Comparison of ENCODE assay signal across 36 cellular contexts in the genomic region with DNA sequence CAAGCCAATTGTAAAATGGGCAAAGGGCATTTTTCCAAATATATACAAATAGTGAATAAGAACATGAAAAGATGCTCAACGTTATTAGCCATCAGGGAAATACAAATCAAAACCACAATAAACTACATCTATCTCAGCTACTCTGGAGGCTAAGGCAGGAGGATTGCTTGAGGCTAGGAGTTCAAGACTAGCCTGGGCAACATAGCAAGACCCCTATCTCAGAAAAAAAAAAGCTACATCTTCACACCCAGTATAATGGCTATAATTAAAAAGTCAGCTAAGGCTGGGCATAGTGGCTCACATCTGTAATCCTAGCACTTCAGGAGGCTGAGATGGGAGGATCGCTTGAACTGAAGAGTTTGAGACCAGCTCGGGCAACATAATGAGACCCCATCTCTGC. TPM values are rescaled to one million over a fixed set of nuclear protein-coding genes. Genes with fewer than 3 reads are reported as not detected.
DNase-seq lines count a peak whose midpoint lies in the region; ATAC-seq, FAIRE-seq and TF ChIP-seq lines count a peak whose summit lies in the region.
"Had no signal": no experiment of that assay in that cellular context is flagged by ENCODE, and none has a peak within 500 bp of the region (broad histone marks: within the 10 kb centered on the region; RNA-seq: fewer than 3 reads in every experiment).

No MANE protein-coding gene starts in this region.

- H3K9me3 ChIP-seq in HepG2 (ENCODE audit: low read length) (no peaks in the 10 kb centered on the region), right lobe of liver (no peaks in the 10 kb centered on the region), K562 (replicated peaks; ENCODE audit: control insufficient read depth, insufficient read depth, low read depth, low read length) (no peaks in the 10 kb centered on the region)
- H3K9me3 ChIP-seq: A549; BE2C; BLaER1; BLaER1 treated with 17β-estradiol and CSF1 and Interleukin-3, amounts not matched to agents 10 nM and 100 nM; Caco-2 had no signal

- in situ Hi-C loops in HepG2 (cut with HindIII; ENCODE audit: extremely low pct_ligation_motif_present, low pct_unique_long_range_greater_than_20kb): no loop called here
- in situ Hi-C loops in K562 (cut with MboI): no loop called here

- FAIRE-seq in HepG2 (lab: Jason Lieb, UNC) (no peak), K562 (lab: Jason Lieb, UNC) (no peak)
- FAIRE-seq: A549, D721Med had no signal

- intact Hi-C loops in HepG2 (cut with micrococcal nuclease; ENCODE audit: unreplicated experiment) (no loop called here), right lobe of liver (cut with DNase I) (no loop called here), K562 (cut with micrococcal nuclease) (no loop called here)

- ATAC-seq in HepG2 (no peak), right lobe of liver (no peak), K562 (no peak)
- ATAC-seq: A549; CD8-positive, alpha-beta T cell had no signal

- H3K9ac ChIP-seq in HepG2 (ENCODE audit: insufficient read depth, low read depth, low read length): no peak overlapping the region
- H3K9ac ChIP-seq in K562 (ENCODE audit: insufficient read depth in 1 of 2, low read depth in 2 of 2, low read length in 2 of 2): no peak overlapping the region
- H3K9ac ChIP-seq: BLaER1; BLaER1 treated with 17β-estradiol and CSF1 and Interleukin-3, amounts not matched to agents 10 nM and 100 nM had no signal

- H3K79me2 ChIP-seq in HepG2 (ENCODE audit: insufficient read depth, low read length) (no peaks in the 10 kb centered on the region), K562 (ENCODE audit: control insufficient read depth, insufficient read depth, low read length) (no peaks in the 10 kb centered on the region)

- CTCF ChIA-PET in HepG2 (lab: Yijun Ruan, JAX; ENCODE audit: low intra/inter-chr PET ratio, low total read pairs) (no interaction called here), K562 (lab: Yijun Ruan, JAX; ENCODE audit: low intra/inter-chr PET ratio) (no interaction called here)

- H3K4me1 ChIP-seq in HepG2 (ENCODE audit: insufficient read depth, low read length) (no peaks in the 10 kb centered on the region), right lobe of liver (no peaks in the 10 kb centered on the region), K562 (replicated peaks in 1 of 2; ENCODE audit: control insufficient read depth in 2 of 2, insufficient read depth in 2 of 2, low read length in 2 of 2) (no peaks in the 10 kb centered on the region; a peak in 1 of 5 replicates)
- H3K4me1 ChIP-seq: A549, BE2C, Caco-2 had no signal

- H3K4me3 ChIP-seq in HepG2 (replicated peaks in 1 of 3; ENCODE audit: insufficient read depth in 1 of 3, low read depth in 2 of 3, low read length in 3 of 3) (no peak overlapping the region), right lobe of liver (no peak overlapping the region), K562 (no peak overlapping the region)
- H3K4me3 ChIP-seq: A549; BLaER1; BLaER1 treated with 17β-estradiol and CSF1 and Interleukin-3, amounts not matched to agents 10 nM and 100 nM had no signal

- no peak for DNase-seq in HepG2 (ENCODE audit: low spot score)
- no peak for DNase-seq in right lobe of liver
- no peak for DNase-seq in K562 (ENCODE audit: extremely low read depth in 1 of 4, low spot score in 3 of 4)
- DNase-seq in activated gamma-delta T cell treated with Interleukin-2 at 50 U/mL for 16 hours: no peak
- DNase-seq: 8988T; ACHN; AML-193; BE2C; C1 segment of cervical spinal cord; Caco-2; Calu3; CD4-positive, alpha-beta memory T cell; CD4-positive, alpha-beta T cell; CD4-positive, CD25-positive, alpha-beta regulatory T cell; CD8-positive, alpha-beta memory T cell; CD8-positive, alpha-beta T cell; COR-L47; DMS 273 treated with DMSO at 0.1 percent for 48 hours; DMS153; DMS53; DMS79; DMS79 treated with DMSO at 0.1 percent for 48 hours; DND-41; EL had no signal

- H3K27me3 ChIP-seq in HepG2 (ENCODE audit: control insufficient read depth in 1 of 2, insufficient read depth in 2 of 2, low read length in 2 of 2) (peaks cover 3 to 26% of the 10 kb centered on the region in 2 experiments; a peak in 2 of 5 replicates), right lobe of liver (no peaks in the 10 kb centered on the region), K562 (ENCODE audit: control insufficient read depth in 2 of 2, insufficient read depth in 2 of 2, low read length in 2 of 2) (no peaks in the 10 kb centered on the region)
- H3K27me3 ChIP-seq: BE2C; BLaER1; BLaER1 treated with 17β-estradiol and CSF1 and Interleukin-3, amounts not matched to agents 10 nM and 100 nM had no signal

- no peaks in the 10 kb centered on the region for H3K36me3 ChIP-seq in HepG2 (replicated peaks in 1 of 2; ENCODE audit: control insufficient read depth in 1 of 2, insufficient read depth in 2 of 2, low read length in 2 of 2)
- H3K36me3 ChIP-seq in right lobe of liver: no peaks in the 10 kb centered on the region
- H3K36me3 ChIP-seq in K562 (ENCODE audit: control insufficient read depth, insufficient read depth, low read length): no peaks in the 10 kb centered on the region
- H3K36me3 ChIP-seq: BE2C; BLaER1; BLaER1 treated with 17β-estradiol and CSF1 and Interleukin-3, amounts not matched to agents 10 nM and 100 nM had no signal

- TF ChIP-seq RAD21 in HepG2 (CRISPR knock-in tag; IDR thresholded peaks at IDR 0.05) (no peak), K562 (CRISPR knock-in tag; conservative IDR thresholded peaks at IDR 0.05 in 1 of 2, IDR thresholded peaks at IDR 0.05 in 1 of 2) (no peak)

- TF ChIP-seq EP300 in HepG2 (IDR thresholded peaks at IDR 0.05; ENCODE audit: low read depth in 2 of 2, low read length in 2 of 2): no peak
- TF ChIP-seq EP300 in HepG2 (CRISPR knock-in tag; IDR thresholded peaks at IDR 0.05; ENCODE audit: borderline replicate concordance): no peak
- TF ChIP-seq EP300 in K562 (IDR thresholded peaks at IDR 0.05; ENCODE audit: low read length): no peak

- no peak for TF ChIP-seq POLR2A in HepG2 (IDR thresholded peaks at IDR 0.05; ENCODE audit: insufficient read depth in 1 of 2, low read depth in 2 of 2, low read length in 2 of 2)
- no peak for TF ChIP-seq POLR2A in right lobe of liver (IDR thresholded peaks at IDR 0.05)
- TF ChIP-seq POLR2A in K562 (conservative IDR thresholded peaks at IDR 0.05): no peak

- BruUV-seq in HepG2 (replicated peaks; lab: Mats Ljungman, UMichigan): no TSS peak
- no TSS peak for BruUV-seq in K562 (replicated peaks; lab: Mats Ljungman, UMichigan)

- 33% methylated on average over 3 of the region's 3 CpGs for WGBS in HepG2 (ENCODE audit: low lambda C conversion rate)
- WGBS in right lobe of liver (ENCODE audit: insufficient coverage, low coverage, low lambda C conversion rate, missing lambda C conversion rate): 51% methylated on average over 3 of the region's 3 CpGs
- 20% methylated on average over 3 of the region's 3 CpGs for WGBS in K562 (ENCODE audit: insufficient coverage, low coverage, missing lambda C conversion rate)

- no peak overlapping the region for H3K27ac ChIP-seq in HepG2 (ENCODE audit: extremely low read length, insufficient read depth, low read length)
- no peak overlapping the region for H3K27ac ChIP-seq in right lobe of liver
- no peak overlapping the region for H3K27ac ChIP-seq in K562 (ENCODE audit: extremely low read depth, low read depth, low read length)
- H3K27ac ChIP-seq: 22Rv1; A549; BLaER1; BLaER1 treated with 17β-estradiol and CSF1 and Interleukin-3, amounts not matched to agents 10 nM and 100 nM; C4-2B had no signal

- no peak overlapping the region for H2AFZ ChIP-seq in HepG2 (ENCODE audit: low read length)
- no peak overlapping the region for H2AFZ ChIP-seq in K562 (ENCODE audit: low read depth, low read length)

- no peak for TF ChIP-seq CTCF in HepG2 (CRISPR knock-in tag; IDR thresholded peaks at IDR 0.05)
- no peak for TF ChIP-seq CTCF in right lobe of liver (IDR thresholded peaks at IDR 0.05)
- no peak for TF ChIP-seq CTCF in K562 (IDR thresholded peaks at IDR 0.05 in 2 of 3, conservative IDR thresholded peaks at IDR 0.05 in 1 of 3; ENCODE audit: insufficient read depth in 2 of 3, low read depth in 1 of 3, low read length in 3 of 3)

- POLR2A ChIA-PET in HepG2 (lab: Yijun Ruan, JAX): interaction anchor here (3.7 kb wide), 1 partner anchor 13 kb away, joined by 20 read pairs; a partner anchor contains a TSS
- POLR2A ChIA-PET in K562 (lab: Yijun Ruan, JAX): interaction anchor here (1.0 to 8.3 kb wide), 2 partner anchors 11 to 25 kb away, joined by 3 to 74 read pairs; a partner anchor contains a TSS

- H4K20me1 ChIP-seq in HepG2 (ENCODE audit: insufficient read depth, low read length) (no peaks in the 10 kb centered on the region), K562 (replicated peaks; ENCODE audit: control insufficient read depth, insufficient read depth, low read length) (no peaks in the 10 kb centered on the region)
- H4K20me1 ChIP-seq: BLaER1; BLaER1 treated with 17β-estradiol and CSF1 and Interleukin-3, amounts not matched to agents 10 nM and 100 nM had no signal

- no peaks in the 10 kb centered on the region for H3K9me1 ChIP-seq in K562 (ENCODE audit: control insufficient read depth, insufficient read depth, low read length)

- no peak overlapping the region for H3K4me2 ChIP-seq in HepG2 (ENCODE audit: low read depth, low read length)
- no peak overlapping the region for H3K4me2 ChIP-seq in K562 (ENCODE audit: insufficient read depth, low read length)
- H3K4me2 ChIP-seq: A549; BLaER1; BLaER1 treated with 17β-estradiol and CSF1 and Interleukin-3, amounts not matched to agents 10 nM and 100 nM had no signal

RNA-seq across cellular contexts. Expression of a gene that starts 12.6 kb away (rescaled TPM):
- total RNA-seq in HepG2 (2016; rRNA removed; fragmentation: Illumina TruSeq; extraction: Trizol): 779 and 1,144 TPM in 2 replicates
- total RNA-seq in HepG2 (2016; cell fraction: cytosol; rRNA removed; fragmentation: Illumina TruSeq; extraction: Trizol; ENCODE audit: low read depth): 61.7 and 76.7 TPM in 2 replicates
- total RNA-seq in HepG2 (2016; cell fraction: insoluble cytoplasmic fraction; rRNA removed; fragmentation: Illumina TruSeq; extraction: Trizol): 790 and 1,072 TPM in 2 replicates
- 128 and 141 TPM in 2 replicates for total RNA-seq in HepG2 (2016; cell fraction: membrane; rRNA removed; fragmentation: Illumina TruSeq; extraction: Trizol)
- 591 and 635 TPM in 2 replicates for total RNA-seq in HepG2 (2016; cell fraction: nucleus; rRNA removed; fragmentation: Illumina TruSeq; extraction: Trizol)
- 91.5 and 105 TPM in 2 replicates for polyA plus RNA-seq in HepG2 (2011; rRNA removed)
- polyA plus RNA-seq in HepG2 (2011; cell fraction: cytosol; rRNA removed): 50.8 and 75.9 TPM in 2 replicates
- 99.7 and 139 TPM in 2 replicates for polyA plus RNA-seq in HepG2 (2011; cell fraction: nucleus; rRNA removed)
- 351 and 573 TPM in 2 replicates for polyA plus RNA-seq in HepG2 (2012)
- 29.0 and 32.7 TPM in 2 replicates for polyA plus RNA-seq in HepG2 (2016; cell fraction: cytosol; fragmentation: Illumina TruSeq; extraction: Trizol; ENCODE audit: low read depth)
- 1,733 and 1,875 TPM in 2 replicates for polyA plus RNA-seq in HepG2 (2016; cell fraction: insoluble cytoplasmic fraction; fragmentation: Illumina TruSeq; extraction: Trizol; ENCODE audit: low read depth)
- polyA plus RNA-seq in HepG2 (2016; cell fraction: membrane; fragmentation: Illumina TruSeq; extraction: Trizol; ENCODE audit: low read depth): 54.0 and 78.7 TPM in 2 replicates
- 1,027 and 1,033 TPM in 2 replicates for polyA plus RNA-seq in HepG2 (2016; cell fraction: nucleus; fragmentation: Illumina TruSeq; extraction: Trizol; ENCODE audit: insufficient read depth, low read depth)
- polyA minus RNA-seq in HepG2 (2011; rRNA and poly(A)+ RNA removed; ENCODE audit: low replicate concordance): 22.3 and 47.2 TPM in 2 replicates
- 85.0 and 124 TPM in 2 replicates for polyA minus RNA-seq in HepG2 (2011; cell fraction: cytosol; rRNA and poly(A)+ RNA removed)
- polyA minus RNA-seq in HepG2 (2011; cell fraction: nucleus; rRNA and poly(A)+ RNA removed): 218 and 248 TPM in 2 replicates
- total RNA-seq in right lobe of liver: 100 to 1,000 TPM in 5 of 6 experiments, 10 to 100 TPM in 1; 78.8 to 203 (median 146) TPM
- 134 and 401 TPM in 2 replicates for total RNA-seq in K562 (2011; cell fraction: chromatin; rRNA removed; ENCODE audit: low replicate concordance)
- 48.9 and 57.2 TPM in 2 replicates for total RNA-seq in K562 (2011; cell fraction: nucleolus; rRNA removed)
- total RNA-seq in K562 (2011; cell fraction: nucleoplasm; rRNA removed): 121 and 139 TPM in 2 replicates
- 327 and 460 TPM in 2 replicates for total RNA-seq in K562 (2014; rRNA removed)
- total RNA-seq in K562 (2014; rRNA removed; fragmentation: Illumina TruSeq; extraction: Trizol): 463 and 510 TPM in 2 replicates
- total RNA-seq in K562 (2015; rRNA removed; fragmentation: Illumina TruSeq; extraction: Trizol): 315 and 361 TPM in 2 replicates
- total RNA-seq in K562 (2021): 530 and 589 TPM in 2 replicates
- 130 and 194 TPM in 2 replicates for polyA plus RNA-seq in K562 (2011; rRNA removed)
- 35.3 and 59.4 TPM in 2 replicates for polyA plus RNA-seq in K562 (2011; cell fraction: cytosol; rRNA removed)
- 92.8 and 111 TPM in 2 replicates for polyA plus RNA-seq in K562 (2011; cell fraction: nucleus; rRNA removed)
- polyA plus RNA-seq in K562 (2012): 251 and 327 TPM in 2 replicates
- 609 and 732 TPM in 2 replicates for polyA plus RNA-seq in K562 (2014; fragmentation: Illumina TruSeq; extraction: Trizol)
- 10 to 100 TPM; 80.9 to 92.9 TPM for polyA plus RNA-seq in K562 (2014; fragmentation: Nextera tagmentation; extraction: Ambion mirVana)
- 440 and 520 TPM in 2 replicates for polyA plus RNA-seq in K562 (2014; rRNA removed)
- polyA minus RNA-seq in K562 (2011; rRNA and poly(A)+ RNA removed): 335 and 337 TPM in 2 replicates
- 118 and 138 TPM in 2 replicates for polyA minus RNA-seq in K562 (2011; cell fraction: cytosol; rRNA and poly(A)+ RNA removed)
- 47.0 and 106 TPM in 2 replicates for polyA minus RNA-seq in K562 (2011; cell fraction: nucleus; rRNA and poly(A)+ RNA removed)

RNA-seq across cellular contexts. Expression of a gene that starts 53.3 kb away (rescaled TPM):
- total RNA-seq in HepG2 (2016; rRNA removed; fragmentation: Illumina TruSeq; extraction: Trizol) (not detected in 2 replicates), right lobe of liver (under 1 TPM; 0.11 to 0.66 (median 0.36) TPM), K562 (2014; rRNA removed) (0.05 and 0.20 TPM in 2 replicates), K562 (2014; rRNA removed; fragmentation: Illumina TruSeq; extraction: Trizol) (0.07 and 0.16 TPM in 2 replicates), K562 (2015; rRNA removed; fragmentation: Illumina TruSeq; extraction: Trizol) (0.08 and 0.18 TPM in 2 replicates), K562 (2021) (0.27 and 0.34 TPM in 2 replicates)
- total RNA-seq in HepG2 (2016; cell fraction: cytosol; rRNA removed; fragmentation: Illumina TruSeq; extraction: Trizol; ENCODE audit: low read depth): not detected in 2 replicates
- not detected in 2 replicates for total RNA-seq in HepG2 (2016; cell fraction: insoluble cytoplasmic fraction; rRNA removed; fragmentation: Illumina TruSeq; extraction: Trizol)
- not detected in 2 replicates for total RNA-seq in HepG2 (2016; cell fraction: membrane; rRNA removed; fragmentation: Illumina TruSeq; extraction: Trizol)
- total RNA-seq in HepG2 (2016; cell fraction: nucleus; rRNA removed; fragmentation: Illumina TruSeq; extraction: Trizol): not detected in 2 replicates
- polyA plus RNA-seq in HepG2 (2011; rRNA removed) (not detected in 2 replicates), K562 (2011; rRNA removed) (0.15 and 0.19 TPM in 2 replicates), K562 (2014; fragmentation: Illumina TruSeq; extraction: Trizol) (0.15 and 0.21 TPM in 2 replicates), K562 (2014; fragmentation: Nextera tagmentation; extraction: Ambion mirVana) (under 1 TPM; 0.01 to 0.06 TPM), K562 (2014; rRNA removed) (0.12 and 0.15 TPM in 2 replicates)
- not detected in 2 replicates for polyA plus RNA-seq in HepG2 (2011; cell fraction: cytosol; rRNA removed)
- polyA plus RNA-seq in HepG2 (2011; cell fraction: nucleus; rRNA removed): not detected in 2 replicates
- polyA plus RNA-seq in HepG2 (2012): not detected in 2 replicates
- polyA plus RNA-seq in HepG2 (2016; cell fraction: cytosol; fragmentation: Illumina TruSeq; extraction: Trizol; ENCODE audit: low read depth): not detected in 2 replicates
- not detected in 2 replicates for polyA plus RNA-seq in HepG2 (2016; cell fraction: insoluble cytoplasmic fraction; fragmentation: Illumina TruSeq; extraction: Trizol; ENCODE audit: low read depth)
- not detected in 2 replicates for polyA plus RNA-seq in HepG2 (2016; cell fraction: membrane; fragmentation: Illumina TruSeq; extraction: Trizol; ENCODE audit: low read depth)
- polyA plus RNA-seq in HepG2 (2016; cell fraction: nucleus; fragmentation: Illumina TruSeq; extraction: Trizol; ENCODE audit: insufficient read depth, low read depth): not detected in 2 replicates
- polyA minus RNA-seq in HepG2 (2011; rRNA and poly(A)+ RNA removed; ENCODE audit: low replicate concordance): not detected in 2 replicates
- polyA minus RNA-seq in HepG2 (2011; cell fraction: cytosol; rRNA and poly(A)+ RNA removed): not detected in 2 replicates
- polyA minus RNA-seq in HepG2 (2011; cell fraction: nucleus; rRNA and poly(A)+ RNA removed): not detected in 2 replicates
- 0.35 and 0.83 TPM in 2 replicates for total RNA-seq in K562 (2011; cell fraction: chromatin; rRNA removed; ENCODE audit: low replicate concordance)
- 0.53 and 0.83 TPM in 2 replicates for total RNA-seq in K562 (2011; cell fraction: nucleolus; rRNA removed)
- 0.51 and 0.61 TPM in 2 replicates for total RNA-seq in K562 (2011; cell fraction: nucleoplasm; rRNA removed)
- polyA plus RNA-seq in K562 (2011; cell fraction: cytosol; rRNA removed): 0.16 and 0.32 TPM in 2 replicates
- 0.48 and 0.51 TPM in 2 replicates for polyA plus RNA-seq in K562 (2011; cell fraction: nucleus; rRNA removed)
- 0.38 and 0.71 TPM in 2 replicates for polyA plus RNA-seq in K562 (2012)
- polyA minus RNA-seq in K562 (2011; rRNA and poly(A)+ RNA removed): 0.06 TPM in 1 of 2 replicates, not detected in the other
- polyA minus RNA-seq in K562 (2011; cell fraction: cytosol; rRNA and poly(A)+ RNA removed): not detected in 2 replicates
- 0.11 and 0.13 TPM in 2 replicates for polyA minus RNA-seq in K562 (2011; cell fraction: nucleus; rRNA and poly(A)+ RNA removed)
- total RNA-seq: A172; A673; Caco-2; Calu3; CD4-positive, alpha-beta memory T cell; Daoy had no signal
- polyA plus RNA-seq: A549, AG04450, BJ, CD14-positive monocyte had no signal
